In genomic region chr19:41997121-41997850, GRCh38 we compare ENCODE assay signal across 8 cellular contexts. TPM values are rescaled to one million over a fixed set of nuclear protein-coding genes. Genes with fewer than 3 reads are reported as not detected.
DNase-seq lines count a peak whose midpoint lies in the region; ATAC-seq lines count a peak whose summit lies in the region.

No MANE protein-coding gene starts in this region.

- CTCF ChIA-PET in activated CD4-positive, alpha-beta memory T cell treated with anti-CD3 and anti-CD28 coated beads for 36 hours (lab: Charles Lee): interaction anchor here (0.6 to 1.5 kb wide), 4 partner anchors 31 to 54 kb away, joined by 3 to 4 read pairs (median 4); no protein-coding TSS in a partner anchor
- CTCF ChIA-PET in naive thymus-derived CD4-positive, alpha-beta T cell (lab: Charles Lee): interaction anchor here (0.6 to 0.8 kb wide), 2 partner anchors 10 to 185 kb away, joined by 3 read pairs; no protein-coding TSS in a partner anchor

- no peaks in the 10 kb centered on the region for H3K9me3 ChIP-seq in naive thymus-derived CD4-positive, alpha-beta T cell (ENCODE audit: control insufficient read depth in 2 of 3, low read length in 3 of 3)

- H3K27me3 ChIP-seq in naive thymus-derived CD4-positive, alpha-beta T cell (ENCODE audit: control insufficient read depth in 2 of 2, insufficient read depth in 2 of 2, low read length in 2 of 2): peaks cover 3 to 16% of the 10 kb centered on the region in 2 donors

- intact Hi-C loops in activated CD4-positive, alpha-beta memory T cell treated with anti-CD3 and anti-CD28 coated beads for 36 hours (cut with micrococcal nuclease): no loop called here
- intact Hi-C loops in naive thymus-derived CD4-positive, alpha-beta T cell (cut with micrococcal nuclease): no loop called here

- no peak overlapping the region for H3K4me3 Mint-ChIP-seq in activated CD4-positive, alpha-beta memory T cell treated with anti-CD3 and anti-CD28 coated beads for 36 hours
- peak overlapping the region in 8 of 10 donors; percentile 14 to 79 (median 48) for H3K4me3 Mint-ChIP-seq in naive thymus-derived CD4-positive, alpha-beta T cell

- H3K4me1 ChIP-seq in naive thymus-derived CD4-positive, alpha-beta T cell (ENCODE audit: control insufficient read depth in 2 of 2, insufficient read depth in 2 of 2, low read length in 2 of 2): peaks cover 6 to 12% of the 10 kb centered on the region in 2 donors

- no peak overlapping the region for H3K27ac ChIP-seq in naive thymus-derived CD4-positive, alpha-beta T cell (ENCODE audit: low read depth, low read length)

- ATAC-seq in naive thymus-derived CD4-positive, alpha-beta T cell: no peak
- no peak for ATAC-seq in GM19395 (IDR thresholded peaks at IDR 0.05; ENCODE audit: unreplicated experiment)

- peaks cover 61% of the 10 kb centered on the region for H3K27me3 Mint-ChIP-seq in activated CD4-positive, alpha-beta memory T cell treated with anti-CD3 and anti-CD28 coated beads for 36 hours
- peaks cover 64 to 75% (median 65%) of the 10 kb centered on the region in 5 donors for H3K27me3 Mint-ChIP-seq in naive thymus-derived CD4-positive, alpha-beta T cell

- H3K36me3 Mint-ChIP-seq in activated CD4-positive, alpha-beta memory T cell treated with anti-CD3 and anti-CD28 coated beads for 36 hours: no peaks in the 10 kb centered on the region
- H3K36me3 Mint-ChIP-seq in naive thymus-derived CD4-positive, alpha-beta T cell: peaks cover 0 to 24% (median 0%) of the 10 kb centered on the region in 5 donors

- H3K4me1 Mint-ChIP-seq in activated CD4-positive, alpha-beta memory T cell treated with anti-CD3 and anti-CD28 coated beads for 36 hours (ENCODE audit: low read depth): peaks cover 22% of the 10 kb centered on the region
- H3K4me1 Mint-ChIP-seq in naive thymus-derived CD4-positive, alpha-beta T cell: peaks cover 23 to 49% (median 44%) of the 10 kb centered on the region in 7 donors

- peak overlapping the region; percentile 23 for H3K4me3 ChIP-seq in Jurkat, Clone E6-1 (ENCODE audit: low read length)
- no peak overlapping the region for H3K4me3 ChIP-seq in naive thymus-derived CD4-positive, alpha-beta T cell (ENCODE audit: low read length)

- POLR2A ChIA-PET in activated CD4-positive, alpha-beta memory T cell treated with anti-CD3 and anti-CD28 coated beads for 36 hours (lab: Charles Lee): no interaction called here
- POLR2A ChIA-PET in naive thymus-derived CD4-positive, alpha-beta T cell (lab: Charles Lee): no interaction called here

- no peaks in the 10 kb centered on the region for H3K9me3 Mint-ChIP-seq in activated CD4-positive, alpha-beta memory T cell treated with anti-CD3 and anti-CD28 coated beads for 36 hours
- peaks cover 0 to 9% (median 0%) of the 10 kb centered on the region in 11 donors for H3K9me3 Mint-ChIP-seq in naive thymus-derived CD4-positive, alpha-beta T cell

- DNase-seq in COLO829 (ENCODE audit: low spot score) (peak; percentile 59), epidermal melanocyte (ENCODE audit: insufficient read length, low spot score) (peak; percentile 81), NCI-H774 (lab: John Stamatoyannopoulos, UW) (no peak), KG1 (lab: John Stamatoyannopoulos, UW) (no peak)
- no peak for DNase-seq in Jurkat, Clone E6-1 (ENCODE audit: low read depth, low spot score)
- DNase-seq in activated CD4-positive, alpha-beta memory T cell treated with anti-CD3 and anti-CD28 coated beads for 36 hours: peak; percentile 63
- DNase-seq in naive thymus-derived CD4-positive, alpha-beta T cell: peak in 7 of 9 donors; percentile 24 to 62 (median 43)

- no peak overlapping the region for H3K27ac Mint-ChIP-seq in activated CD4-positive, alpha-beta memory T cell treated with anti-CD3 and anti-CD28 coated beads for 36 hours
- no peak overlapping the region for H3K27ac Mint-ChIP-seq in naive thymus-derived CD4-positive, alpha-beta T cell

- H3K36me3 ChIP-seq in naive thymus-derived CD4-positive, alpha-beta T cell (ENCODE audit: control insufficient read depth in 2 of 3, insufficient read depth in 3 of 3, low read length in 3 of 3): no peaks in the 10 kb centered on the region

RNA-seq across cellular contexts. Expression of gene ATP1A3, which starts 3.3 kb away (rescaled TPM):
- polyA plus RNA-seq in Jurkat, Clone E6-1 (2012; ENCODE audit: insufficient read depth, insufficient read length): 48.9 TPM
- under 1 TPM; 0.64 to 0.85 TPM for total RNA-seq in activated CD4-positive, alpha-beta memory T cell treated with anti-CD3 and anti-CD28 coated beads for 36 hours
- total RNA-seq in naive thymus-derived CD4-positive, alpha-beta T cell: 1 to 10 TPM; 1.3 to 5.0 (median 2.9) TPM
- 1 to 10 TPM in 1 of 2 donors, under 1 TPM in 1; 0.54 to 2.7 TPM for polyA plus RNA-seq in naive thymus-derived CD4-positive, alpha-beta T cell

RNA-seq across cellular contexts. Expression of gene RABAC1, which starts 38.2 kb away (rescaled TPM):
- 104 TPM for polyA plus RNA-seq in Jurkat, Clone E6-1 (2012; ENCODE audit: insufficient read depth, insufficient read length)
- 10 to 100 TPM; 64.9 to 68.4 TPM for total RNA-seq in activated CD4-positive, alpha-beta memory T cell treated with anti-CD3 and anti-CD28 coated beads for 36 hours
- total RNA-seq in naive thymus-derived CD4-positive, alpha-beta T cell: 10 to 100 TPM; 70.4 to 90.9 (median 78.1) TPM
- 100 to 1,000 TPM; 171 to 187 TPM for polyA plus RNA-seq in naive thymus-derived CD4-positive, alpha-beta T cell

Comparison
In these comparisons a context has a peak if more than half of its experiments do, and no peak if none do; other contexts are left out.
1. DNase-seq: peak in COLO829 (single experiment), activated CD4-positive, alpha-beta memory T cell treated with anti-CD3 and anti-CD28 coated beads for 36 hours (single experiment), epidermal melanocyte (single experiment) and naive thymus-derived CD4-positive, alpha-beta T cell (7 of 9); none in Jurkat, Clone E6-1 (single experiment), NCI-H774 (single experiment) and KG1 (single experiment).